ENCODE assay signal across 2 cellular contexts in genomic region chr1:89698020-89698560, GRCh38.
TF ChIP-seq lines count a peak whose summit lies in the region.

No MANE protein-coding gene starts in this region.

TF ChIP-seq in endothelial cell of umbilical vein, 7 proteins besides CTCF, POLR2A, EP300 and RAD21 (continued from another document):
- TF ChIP-seq FOS (IDR thresholded peaks at IDR 0.05; ENCODE audit: borderline replicate concordance, insufficient read depth, low read length) (no peak), GATA2 (IDR thresholded peaks at IDR 0.05; ENCODE audit: insufficient read depth, insufficient read length, low read depth, low read length) (no peak), EZH2 (IDR thresholded peaks at IDR 0.05; ENCODE audit: borderline replicate concordance, low read depth, low read length, severe bottlenecking) (no peak), JUN (IDR thresholded peaks at IDR 0.05; ENCODE audit: borderline replicate concordance, insufficient read depth, insufficient read length, low read depth) (no peak), POLR2AphosphoS5 (IDR thresholded peaks at IDR 0.05; ENCODE audit: insufficient read depth, low read depth, low read length) (no peak), MYC (IDR thresholded peaks at IDR 0.05; ENCODE audit: low read depth, low read length) (no peak)

TF ChIP-seq in HepG2, 621 proteins besides CTCF, POLR2A, EP300 and RAD21 (continued from another document):
- TF ChIP-seq ATF1 (CRISPR knock-in tag; IDR thresholded peaks at IDR 0.05) (no peak), CSRNP1 (CRISPR knock-in tag; IDR thresholded peaks at IDR 0.05) (no peak), GMEB1 (CRISPR knock-in tag; IDR thresholded peaks at IDR 0.05; ENCODE audit: borderline replicate concordance) (no peak), ZKSCAN1 (IDR thresholded peaks at IDR 0.05; ENCODE audit: low read length) (no peak), CAMTA2 (CRISPR knock-in tag; IDR thresholded peaks at IDR 0.05; ENCODE audit: borderline replicate concordance) (no peak), ATRX (CRISPR knock-in tag; IDR thresholded peaks at IDR 0.05; ENCODE audit: borderline replicate concordance) (no peak), SRSF4 (IDR thresholded peaks at IDR 0.05; ENCODE audit: low read depth, low read length, poor library complexity, severe bottlenecking) (no peak), HNF1A (IDR thresholded peaks at IDR 0.05; ENCODE audit: low read depth) (no peak), HNF1A (CRISPR knock-in tag; IDR thresholded peaks at IDR 0.05; ENCODE audit: borderline replicate concordance) (no peak), ZHX2 (IDR thresholded peaks at IDR 0.05; ENCODE audit: low read depth) (no peak), ZHX2 (CRISPR knock-in tag; IDR thresholded peaks at IDR 0.05; ENCODE audit: borderline replicate concordance) (no peak)
TF ChIP-seq in HepG2: peak in this region for 0.
